Comparison of ENCODE assay signal across 1 cellular context in the genomic region with DNA sequence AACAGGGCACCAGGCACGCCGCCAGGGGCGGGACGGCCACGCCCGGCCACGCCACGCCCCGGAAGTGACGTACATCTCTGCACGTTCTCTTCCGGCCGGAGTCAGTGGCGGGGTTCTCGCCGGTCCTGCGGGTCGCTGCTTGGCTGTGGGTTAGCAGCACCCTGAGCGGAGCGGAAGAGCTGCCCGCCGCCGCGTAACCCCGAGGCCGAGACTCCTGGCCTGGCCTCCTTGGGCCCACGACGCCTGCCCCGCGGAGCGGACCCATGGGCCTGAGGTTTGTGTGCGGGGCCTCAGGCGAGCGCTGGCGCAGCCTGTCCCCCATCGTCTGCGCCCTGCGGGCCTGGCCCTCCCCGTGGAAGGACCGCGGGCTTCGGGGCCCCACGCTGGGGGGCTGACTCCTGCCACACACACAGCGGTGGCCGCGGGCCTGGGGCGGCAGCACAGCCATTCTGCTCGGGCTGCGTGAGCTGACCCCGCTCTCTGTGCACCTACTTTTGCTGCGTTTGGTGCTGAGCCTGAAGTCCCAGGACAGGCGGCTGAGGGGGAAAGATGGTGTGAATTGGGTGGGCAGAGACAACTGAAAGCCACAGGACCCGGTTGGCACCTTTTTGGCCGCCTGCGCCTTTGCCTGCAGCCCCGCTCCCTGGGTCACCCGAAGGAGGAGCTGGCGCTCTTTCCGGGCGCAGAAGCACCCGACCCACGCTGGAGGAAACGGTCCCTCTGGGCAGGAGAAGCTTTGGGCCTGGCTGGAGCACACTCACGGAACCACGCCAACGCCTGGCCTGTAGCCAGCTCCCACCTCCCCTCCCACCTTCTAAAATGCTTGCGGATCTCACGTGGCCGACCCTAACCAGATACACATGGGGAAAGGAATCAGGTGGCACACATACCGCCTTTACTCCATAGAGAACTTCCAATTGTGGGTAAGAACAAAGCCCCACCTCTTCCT.
A peak's percentile ranks its signal among the peaks of the same experiment; 100 is the strongest.
TF ChIP-seq lines count a peak whose summit lies in the region.

No MANE protein-coding gene starts in this region.

TF ChIP-seq in HepG2, 621 proteins besides CTCF, POLR2A, EP300 and RAD21 (continued from another document and continues in another):
- TF ChIP-seq NFE2 (CRISPR knock-in tag; IDR thresholded peaks at IDR 0.05) (no peak), SNAPC2 (CRISPR knock-in tag; IDR thresholded peaks at IDR 0.05) (no peak; the same call in 1 of the 2 replicates), BCLAF1 (IDR thresholded peaks at IDR 0.05) (no peak), RBFOX2 (IDR thresholded peaks at IDR 0.05; ENCODE audit: low read depth, low read length) (peak; percentile 88), HIVEP1 (CRISPR knock-in tag; IDR thresholded peaks at IDR 0.05) (peak; percentile 82), ZNF441 (CRISPR knock-in tag; IDR thresholded peaks at IDR 0.05; ENCODE audit: borderline replicate concordance) (peak; percentile 38; the same call in 1 of the 2 replicates), HMG20B (CRISPR knock-in tag; conservative IDR thresholded peaks at IDR 0.05) (no peak), PAX8 (CRISPR knock-in tag; IDR thresholded peaks at IDR 0.05; ENCODE audit: borderline replicate concordance) (no peak), ZNF432 (CRISPR knock-in tag; IDR thresholded peaks at IDR 0.05; ENCODE audit: borderline replicate concordance) (no peak), ARNT2 (CRISPR knock-in tag; IDR thresholded peaks at IDR 0.05; ENCODE audit: low read depth) (peak; percentile 77), ARNT (IDR thresholded peaks at IDR 0.05) (no peak), ADNP (CRISPR knock-in tag; IDR thresholded peaks at IDR 0.05) (no peak), DNMT1 (CRISPR knock-in tag; IDR thresholded peaks at IDR 0.05) (peak; percentile 74), IKZF5 (CRISPR knock-in tag; IDR thresholded peaks at IDR 0.05) (no peak), NCOA5 (CRISPR knock-in tag; IDR thresholded peaks at IDR 0.05) (no peak), ZNF709 (CRISPR knock-in tag; IDR thresholded peaks at IDR 0.05) (no peak), ZNF276 (CRISPR knock-in tag; IDR thresholded peaks at IDR 0.05; ENCODE audit: low read depth) (no peak), MBNL3 (CRISPR knock-in tag; conservative IDR thresholded peaks at IDR 0.05) (no peak), ZNF282 (IDR thresholded peaks at IDR 0.05; ENCODE audit: partially characterized antibody) (no peak), GLI4 (CRISPR knock-in tag; IDR thresholded peaks at IDR 0.05; ENCODE audit: borderline replicate concordance) (no peak), DMAP1 (CRISPR knock-in tag; IDR thresholded peaks at IDR 0.05) (peak; percentile 54), ZNF329 (CRISPR knock-in tag; IDR thresholded peaks at IDR 0.05; ENCODE audit: low read depth) (no peak), CREB1 (IDR thresholded peaks at IDR 0.05) (peak; percentile 91), CREB1 (CRISPR knock-in tag; IDR thresholded peaks at IDR 0.05) (peak; percentile 78), ZNF749 (CRISPR knock-in tag; IDR thresholded peaks at IDR 0.05; ENCODE audit: borderline replicate concordance) (no peak), MAX (IDR thresholded peaks at IDR 0.05) (peak; percentile 78), PRDM4 (CRISPR knock-in tag; IDR thresholded peaks at IDR 0.05; ENCODE audit: borderline replicate concordance) (no peak; the same call in 1 of the 2 replicates), NFE2L1 (CRISPR knock-in tag; IDR thresholded peaks at IDR 0.05; ENCODE audit: borderline replicate concordance) (no peak), POLR2AphosphoS5 (IDR thresholded peaks at IDR 0.05; ENCODE audit: low read depth, low read length) (peak; percentile 87), FOXO4 (CRISPR knock-in tag; conservative IDR thresholded peaks at IDR 0.05) (no peak)
- TF ChIP-seq, protein P1, sequence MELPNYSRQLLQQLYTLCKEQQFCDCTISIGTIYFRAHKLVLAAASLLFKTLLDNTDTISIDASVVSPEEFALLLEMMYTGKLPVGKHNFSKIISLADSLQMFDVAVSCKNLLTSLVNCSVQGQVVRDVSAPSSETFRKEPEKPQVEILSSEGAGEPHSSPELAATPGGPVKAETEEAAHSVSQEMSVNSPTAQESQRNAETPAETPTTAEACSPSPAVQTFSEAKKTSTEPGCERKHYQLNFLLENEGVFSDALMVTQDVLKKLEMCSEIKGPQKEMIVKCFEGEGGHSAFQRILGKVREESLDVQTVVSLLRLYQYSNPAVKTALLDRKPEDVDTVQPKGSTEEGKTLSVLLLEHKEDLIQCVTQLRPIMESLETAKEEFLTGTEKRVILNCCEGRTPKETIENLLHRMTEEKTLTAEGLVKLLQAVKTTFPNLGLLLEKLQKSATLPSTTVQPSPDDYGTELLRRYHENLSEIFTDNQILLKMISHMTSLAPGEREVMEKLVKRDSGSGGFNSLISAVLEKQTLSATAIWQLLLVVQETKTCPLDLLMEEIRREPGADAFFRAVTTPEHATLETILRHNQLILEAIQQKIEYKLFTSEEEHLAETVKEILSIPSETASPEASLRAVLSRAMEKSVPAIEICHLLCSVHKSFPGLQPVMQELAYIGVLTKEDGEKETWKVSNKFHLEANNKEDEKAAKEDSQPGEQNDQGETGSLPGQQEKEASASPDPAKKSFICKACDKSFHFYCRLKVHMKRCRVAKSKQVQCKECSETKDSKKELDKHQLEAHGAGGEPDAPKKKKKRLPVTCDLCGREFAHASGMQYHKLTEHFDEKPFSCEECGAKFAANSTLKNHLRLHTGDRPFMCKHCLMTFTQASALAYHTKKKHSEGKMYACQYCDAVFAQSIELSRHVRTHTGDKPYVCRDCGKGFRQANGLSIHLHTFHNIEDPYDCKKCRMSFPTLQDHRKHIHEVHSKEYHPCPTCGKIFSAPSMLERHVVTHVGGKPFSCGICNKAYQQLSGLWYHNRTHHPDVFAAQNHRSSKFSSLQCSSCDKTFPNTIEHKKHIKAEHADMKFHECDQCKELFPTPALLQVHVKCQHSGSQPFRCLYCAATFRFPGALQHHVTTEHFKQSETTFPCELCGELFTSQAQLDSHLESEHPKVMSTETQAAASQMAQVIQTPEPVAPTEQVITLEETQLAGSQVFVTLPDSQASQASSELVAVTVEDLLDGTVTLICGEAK (IDR thresholded peaks at IDR 0.05) = no peak; the same call in 1 of the 2 replicates
- TF ChIP-seq, protein P1 (CRISPR knock-in tag; IDR thresholded peaks at IDR 0.05) = peak; percentile 81
- TF ChIP-seq, protein P2, sequence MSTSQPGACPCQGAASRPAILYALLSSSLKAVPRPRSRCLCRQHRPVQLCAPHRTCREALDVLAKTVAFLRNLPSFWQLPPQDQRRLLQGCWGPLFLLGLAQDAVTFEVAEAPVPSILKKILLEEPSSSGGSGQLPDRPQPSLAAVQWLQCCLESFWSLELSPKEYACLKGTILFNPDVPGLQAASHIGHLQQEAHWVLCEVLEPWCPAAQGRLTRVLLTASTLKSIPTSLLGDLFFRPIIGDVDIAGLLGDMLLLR (CRISPR knock-in tag; IDR thresholded peaks at IDR 0.05) = peak; percentile 61
- TF ChIP-seq, protein P3, sequence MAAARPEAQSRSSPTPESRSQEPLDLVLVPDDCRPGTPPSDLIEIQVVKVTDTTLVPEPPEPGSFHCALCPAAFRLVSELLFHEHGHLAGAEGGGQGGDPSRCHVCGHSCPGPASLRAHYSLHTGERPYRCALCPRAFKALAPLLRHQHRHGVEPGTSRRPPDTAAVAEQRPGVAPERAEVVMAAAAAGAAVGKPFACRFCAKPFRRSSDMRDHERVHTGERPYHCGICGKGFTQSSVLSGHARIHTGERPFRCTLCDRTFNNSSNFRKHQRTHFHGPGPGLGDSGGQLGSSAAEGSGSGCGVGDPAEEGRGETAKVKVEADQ (CRISPR knock-in tag; IDR thresholded peaks at IDR 0.05; ENCODE audit: borderline replicate concordance) = no peak
